ENCODE assay signal across 8 cellular contexts in genomic region chr6:3751019-3751729, GRCh38. TPM values are rescaled to one million over a fixed set of nuclear protein-coding genes. Genes with fewer than 3 reads are reported as not detected.
DNase-seq lines count a peak whose midpoint lies in the region; ATAC-seq lines count a peak whose summit lies in the region.

Gene PXDC1, minus strand, starts transcription at chr6:3751713. Its CDS starts 182 bp downstream, at chr6:3751531.

- H3K9me3 Mint-ChIP-seq in natural killer cell treated with Interleukin-12 subunit alpha and Interleukin-12 subunit beta and Interleukin-15 and Interleukin-18, amount 100 ng/mL, for 72 hours = no peaks in the 10 kb centered on the region

- peaks cover 0 to 3% of the 10 kb centered on the region in 2 donors for H3K4me1 Mint-ChIP-seq in natural killer cell treated with Interleukin-12 subunit alpha and Interleukin-12 subunit beta and Interleukin-15 and Interleukin-18, amount 100 ng/mL, for 72 hours (ENCODE audit: low read depth in 2 of 2)

- H3K36me3 Mint-ChIP-seq in natural killer cell treated with Interleukin-12 subunit alpha and Interleukin-12 subunit beta and Interleukin-15 and Interleukin-18, amount 100 ng/mL, for 72 hours = no peaks in the 10 kb centered on the region

- ATAC-seq in HG03045 (IDR thresholded peaks at IDR 0.05; ENCODE audit: unreplicated experiment) = peak; percentile 18
- ATAC-seq in esophagus mucosa = peak; percentile 9
- ATAC-seq in natural killer cell treated with Interleukin-12 subunit alpha and Interleukin-12 subunit beta and Interleukin-15 and Interleukin-18, amount 100 ng/mL, for 72 hours = peak; percentile 11 to 13
- ATAC-seq in GM18861 (IDR thresholded peaks at IDR 0.05; ENCODE audit: unreplicated experiment) = no peak

- peaks cover 25 to 28% of the 10 kb centered on the region in 2 donors for H3K27me3 Mint-ChIP-seq in natural killer cell treated with Interleukin-12 subunit alpha and Interleukin-12 subunit beta and Interleukin-15 and Interleukin-18, amount 100 ng/mL, for 72 hours

- H3K27ac Mint-ChIP-seq in natural killer cell treated with Interleukin-12 subunit alpha and Interleukin-12 subunit beta and Interleukin-15 and Interleukin-18, amount 100 ng/mL, for 72 hours = no peak within 1 kb of the TSS

- H3K4me3 Mint-ChIP-seq in natural killer cell treated with Interleukin-12 subunit alpha and Interleukin-12 subunit beta and Interleukin-15 and Interleukin-18, amount 100 ng/mL, for 72 hours = peak within 1 kb of the TSS; percentile 25

- DNase-seq in NCI-H1417 (lab: John Stamatoyannopoulos, UW) (peak in 2 of 3 experiments; percentile 31 to 45), NCI-H1417 treated with DMSO at 0.1 percent for 48 hours (lab: John Stamatoyannopoulos, UW) (no peak), medulla oblongata (ENCODE audit: extremely low spot score) (no peak)
- peak; percentile 38 for DNase-seq in activated CD4-positive, alpha-beta T cell treated with anti-CD3 and anti-CD28 coated beads for 48 hours
- DNase-seq in natural killer cell treated with Interleukin-12 subunit alpha and Interleukin-12 subunit beta and Interleukin-15 and Interleukin-18, amount 100 ng/mL, for 72 hours (ENCODE audit: low spot score) = no peak

RNA-seq across cellular contexts. Expression of gene PXDC1, which starts in this region (rescaled TPM):
- 7.2 TPM for total RNA-seq in esophagus mucosa
- 1 to 10 TPM in 1 of 2 donors, under 1 TPM in 1; 0.62 to 2.3 TPM for total RNA-seq in natural killer cell treated with Interleukin-12 subunit alpha and Interleukin-12 subunit beta and Interleukin-15 and Interleukin-18, amount 100 ng/mL, for 72 hours

Comparison
In these comparisons a context has a peak if more than half of its experiments do, and no peak if none do; other contexts are left out.
1. DNase-seq: peak in NCI-H1417 (2 of 3) and activated CD4-positive, alpha-beta T cell treated with anti-CD3 and anti-CD28 coated beads for 48 hours (single experiment); none in NCI-H1417 treated with DMSO at 0.1 percent for 48 hours (single experiment), natural killer cell treated with Interleukin-12 subunit alpha and Interleukin-12 subunit beta and Interleukin-15 and Interleukin-18, amount 100 ng/mL, for 72 hours (single experiment) and medulla oblongata (single experiment).